In the genomic region with DNA sequence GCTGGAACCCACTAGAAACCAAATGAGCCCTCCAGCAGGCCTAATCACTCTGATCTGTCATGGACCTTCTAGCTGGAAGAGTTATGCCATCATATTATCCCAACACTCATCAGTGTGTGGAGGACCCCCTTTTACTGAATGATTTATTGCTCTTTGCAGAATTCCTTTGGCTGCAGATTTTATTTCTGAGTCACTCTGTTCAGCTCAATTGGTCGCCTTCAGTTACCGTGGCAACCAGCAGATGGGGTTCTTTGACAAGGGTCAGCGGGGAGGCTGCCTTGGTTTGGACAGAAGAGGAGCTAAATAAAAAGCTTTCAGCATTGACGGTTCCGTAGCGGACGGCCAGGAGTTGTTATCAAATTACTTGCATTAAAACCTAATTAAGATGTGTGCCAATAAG, we compare ENCODE assay signal across 10 cellular contexts.
DNase-seq lines count a peak whose midpoint lies in the region; ATAC-seq, FAIRE-seq and TF ChIP-seq lines count a peak whose summit lies in the region.
"Had no signal": no experiment of that assay in that cellular context is flagged by ENCODE, and none has a peak within 500 bp of the region (broad histone marks: within the 10 kb centered on the region; RNA-seq: fewer than 3 reads in every experiment).

No MANE protein-coding gene starts in this region.

- H3K27me3 ChIP-seq in KMS-11 (ENCODE audit: insufficient read depth, low read depth) (no peaks in the 10 kb centered on the region), GM12878 (replicated peaks in 1 of 2; ENCODE audit: control insufficient read depth in 2 of 2, insufficient read depth in 2 of 2, low read length in 1 of 2) (no peaks in the 10 kb centered on the region), liver (ENCODE audit: control insufficient read depth in 4 of 4, insufficient read depth in 4 of 4, low read length in 3 of 4) (no peaks in the 10 kb centered on the region)

- ATAC-seq in GM12878 (no peak), GM18907 (IDR thresholded peaks at IDR 0.05; ENCODE audit: unreplicated experiment) (no peak)
- ATAC-seq: activated CD4-positive, CD25-positive, alpha-beta regulatory T cell treated with anti-CD3 and anti-CD28 coated beads, Interleukin-2, amount 50 U/mL, for 24 hours had no signal

- RAD21 ChIA-PET in GM12878 (lab: Charles Lee; ENCODE audit: unreplicated experiment) = no interaction called here

- no peak overlapping the region for H3K4me3 Mint-ChIP-seq in T-helper 2 cell treated with Interferon-gamma antibody and Interleukin-4, amounts not matched to agents 5 μg/mL and 100 μg/mL, for 36 hours
- H3K4me3 Mint-ChIP-seq: central memory CD8-positive, alpha-beta T cell had no signal

- H3K36me3 ChIP-seq in KMS-11 (ENCODE audit: insufficient read depth) = no peaks in the 10 kb centered on the region
- H3K36me3 ChIP-seq in GM12878 (ENCODE audit: control insufficient read depth in 2 of 2, insufficient read depth in 2 of 2, low read length in 1 of 2) = no peaks in the 10 kb centered on the region
- peaks cover 0 to 5% (median 0%) of the 10 kb centered on the region in 4 donors for H3K36me3 ChIP-seq in liver (ENCODE audit: control insufficient read depth in 4 of 4, insufficient read depth in 3 of 4, low read depth in 1 of 4, low read length in 3 of 4)

- no peaks in the 10 kb centered on the region for H3K9me3 Mint-ChIP-seq in T-helper 2 cell treated with Interferon-gamma antibody and Interleukin-4, amounts not matched to agents 5 μg/mL and 100 μg/mL, for 36 hours

- in situ Hi-C loops in GM12878 (cut with MboI) = no loop called here

- peaks cover 8% of the 10 kb centered on the region for H3K4me1 Mint-ChIP-seq in T-helper 2 cell treated with Interferon-gamma antibody and Interleukin-4, amounts not matched to agents 5 μg/mL and 100 μg/mL, for 36 hours (ENCODE audit: low read depth)

- WGBS in GM12878 (ENCODE audit: insufficient coverage, insufficient replicate concordance, low lambda C conversion rate, missing lambda C conversion rate) = 80% methylated on average over 7 of the region's 7 CpGs
- 89% methylated on average over 7 of the region's 7 CpGs for WGBS in liver

- H3K4me2 ChIP-seq in KMS-11 = no peak overlapping the region
- H3K4me2 ChIP-seq in GM12878 (ENCODE audit: control insufficient read depth, insufficient read depth) = no peak overlapping the region

- H3K4me1 ChIP-seq in KMS-11 (ENCODE audit: low read depth, poor library complexity, severe bottlenecking) (no peaks in the 10 kb centered on the region), GM12878 (ENCODE audit: control insufficient read depth, insufficient read depth, low read length) (peaks cover 7% of the 10 kb centered on the region; the same call in 1 of the 2 replicates), liver (ENCODE audit: control insufficient read depth in 4 of 4, insufficient read depth in 4 of 4, low read length in 3 of 4) (peaks cover 0 to 11% (median 2%) of the 10 kb centered on the region in 4 donors)

- SMC1A ChIA-PET in GM12878 (lab: Charles Lee; ENCODE audit: uncharacterized antibody, unreplicated experiment) = interaction anchor here (2.1 kb wide), 1 partner anchor 10 kb away, joined by 4 read pairs; no protein-coding TSS in a partner anchor

- H2AFZ ChIP-seq in KMS-11 (ENCODE audit: low read depth) (no peak overlapping the region), GM12878 (ENCODE audit: control insufficient read depth, low read depth, low read length) (no peak overlapping the region)

- no TSS peak for BruUV-seq in GM12878 (replicated peaks; lab: Mats Ljungman, UMichigan)

- H3K4me3 ChIP-seq in KMS-11 (IDR thresholded peaks at IDR 0.05; ENCODE audit: insufficient read depth, low read depth, low read length) = no peak overlapping the region
- no peak overlapping the region for H3K4me3 ChIP-seq in GM12878
- no peak overlapping the region for H3K4me3 ChIP-seq in liver (ENCODE audit: low read depth in 1 of 3, low read length in 3 of 3)

- H4K20me1 ChIP-seq in KMS-11 (ENCODE audit: insufficient read depth) (no peaks in the 10 kb centered on the region), GM12878 (ENCODE audit: control insufficient read depth, insufficient read depth) (no peaks in the 10 kb centered on the region)

- H3K9me3 ChIP-seq in GM12878 (replicated peaks; ENCODE audit: control insufficient read depth, insufficient read depth, low read length) = no peaks in the 10 kb centered on the region
- no peaks in the 10 kb centered on the region for H3K9me3 ChIP-seq in liver (ENCODE audit: control insufficient read depth in 4 of 4, low read length in 3 of 4)

- H3K27ac ChIP-seq in KMS-11 = no peak overlapping the region
- H3K27ac ChIP-seq in GM12878 (ENCODE audit: control insufficient read depth, insufficient read depth) = no peak overlapping the region
- H3K27ac ChIP-seq in liver (ENCODE audit: low read depth in 1 of 2, low read length in 2 of 2) = no peak overlapping the region

- H3K27ac Mint-ChIP-seq in T-helper 2 cell treated with Interferon-gamma antibody and Interleukin-4, amounts not matched to agents 5 μg/mL and 100 μg/mL, for 36 hours = no peak overlapping the region

- no peak for TF ChIP-seq POLR2A in GM12878 (IDR thresholded peaks at IDR 0.05; ENCODE audit: low read depth, low read length)

- H3K9ac ChIP-seq in KMS-11 (no peak overlapping the region), GM12878 (ENCODE audit: control insufficient read depth, insufficient read depth, low read length) (no peak overlapping the region), liver (ENCODE audit: low read depth in 1 of 2, low read length in 2 of 2) (no peak overlapping the region)

- CTCF ChIA-PET in GM12878 (lab: Yijun Ruan, JAX) = interaction anchor here (0.5 kb wide), 1 partner anchor 486 kb away, joined by 3 read pairs; no protein-coding TSS in a partner anchor

- TF ChIP-seq RAD21 in GM12878 (IDR thresholded peaks at IDR 0.05; ENCODE audit: insufficient read depth, low read depth, low read length) = peak; percentile 31; the same call in 1 of the 2 replicates
- TF ChIP-seq RAD21 in liver (IDR thresholded peaks at IDR 0.05) = peak; percentile 43 to 53

- H3K27me3 Mint-ChIP-seq in T-helper 2 cell treated with Interferon-gamma antibody and Interleukin-4, amounts not matched to agents 5 μg/mL and 100 μg/mL, for 36 hours (ENCODE audit: low read depth) = no peaks in the 10 kb centered on the region
- H3K27me3 Mint-ChIP-seq: central memory CD8-positive, alpha-beta T cell had no signal

- peaks cover 3% of the 10 kb centered on the region for H3K36me3 Mint-ChIP-seq in T-helper 2 cell treated with Interferon-gamma antibody and Interleukin-4, amounts not matched to agents 5 μg/mL and 100 μg/mL, for 36 hours (ENCODE audit: low read depth)

- TF ChIP-seq EP300 in GM12878 (IDR thresholded peaks at IDR 0.05; ENCODE audit: borderline replicate concordance in 1 of 2, control insufficient read depth in 1 of 2, low read depth in 2 of 2, low read length in 2 of 2) = no peak

- intact Hi-C loops in GM12878 (cut with micrococcal nuclease; ENCODE audit: unreplicated experiment) = no loop called here

- FAIRE-seq in GM12878 (lab: Jason Lieb, UNC) = no peak

- TF ChIP-seq CTCF in KMS-11 (conservative IDR thresholded peaks at IDR 0.05; ENCODE audit: low read depth, low read length) (peak; percentile 26; the same call in 1 of the 2 replicates), GM12878 (IDR thresholded peaks at IDR 0.05 in 2 of 3, conservative IDR thresholded peaks at IDR 0.05 in 1 of 3; ENCODE audit: control insufficient read depth in 2 of 3, extremely low read depth in 1 of 3, insufficient read depth in 1 of 3, low read depth in 3 of 3, low read length in 3 of 3) (no peak), liver (IDR thresholded peaks at IDR 0.05; ENCODE audit: low read depth, low read length, missing input control) (no peak)

- POLR2A ChIA-PET in GM12878 (lab: Charles Lee) = no interaction called here

- H3K79me2 ChIP-seq in KMS-11 (ENCODE audit: insufficient read depth, low read depth) = no peaks in the 10 kb centered on the region
- H3K79me2 ChIP-seq in GM12878 (ENCODE audit: control insufficient read depth, insufficient read depth, low read length) = no peaks in the 10 kb centered on the region

- DNase-seq in Ammon's horn (ENCODE audit: low spot score) (peak; percentile 85), GM12878 (ENCODE audit: low read depth, low spot score) (no peak), RPMI8226 (no peak), NCI-H1436 treated with DMSO at 0.1 percent for 48 hours (lab: John Stamatoyannopoulos, UW) (no peak)
- DNase-seq in T-helper 2 cell treated with Interferon-gamma antibody and Interleukin-4, amounts not matched to agents 5 μg/mL and 100 μg/mL, for 36 hours (ENCODE audit: low spot score) = no peak

TF ChIP-seq in GM12878, 131 proteins besides CTCF, POLR2A, EP300 and RAD21 (continues in another document):
- TF ChIP-seq IRF4 (IDR thresholded peaks at IDR 0.05; ENCODE audit: low read depth, low read length) (no peak), MXI1 (IDR thresholded peaks at IDR 0.05; ENCODE audit: low read depth, low read length) (no peak), YBX1 (IDR thresholded peaks at IDR 0.05) (no peak), ASH2L (IDR thresholded peaks at IDR 0.05; ENCODE audit: borderline replicate concordance, low read depth) (no peak)

TF ChIP-seq in liver, 16 proteins besides CTCF, POLR2A, EP300 and RAD21:
- TF ChIP-seq TAF1 (conservative IDR thresholded peaks at IDR 0.05) (no peak), GABPA (IDR thresholded peaks at IDR 0.05 in 1 of 2, conservative IDR thresholded peaks at IDR 0.05 in 1 of 2) (no peak), FOXA1 (IDR thresholded peaks at IDR 0.05) (no peak), JUND (IDR thresholded peaks at IDR 0.05) (no peak), NR2F2 (IDR thresholded peaks at IDR 0.05) (no peak), EGR1 (IDR thresholded peaks at IDR 0.05; ENCODE audit: low read depth in 2 of 2) (no peak), HNF4A (conservative IDR thresholded peaks at IDR 0.05) (no peak)
- TF ChIP-seq, protein P1, sequence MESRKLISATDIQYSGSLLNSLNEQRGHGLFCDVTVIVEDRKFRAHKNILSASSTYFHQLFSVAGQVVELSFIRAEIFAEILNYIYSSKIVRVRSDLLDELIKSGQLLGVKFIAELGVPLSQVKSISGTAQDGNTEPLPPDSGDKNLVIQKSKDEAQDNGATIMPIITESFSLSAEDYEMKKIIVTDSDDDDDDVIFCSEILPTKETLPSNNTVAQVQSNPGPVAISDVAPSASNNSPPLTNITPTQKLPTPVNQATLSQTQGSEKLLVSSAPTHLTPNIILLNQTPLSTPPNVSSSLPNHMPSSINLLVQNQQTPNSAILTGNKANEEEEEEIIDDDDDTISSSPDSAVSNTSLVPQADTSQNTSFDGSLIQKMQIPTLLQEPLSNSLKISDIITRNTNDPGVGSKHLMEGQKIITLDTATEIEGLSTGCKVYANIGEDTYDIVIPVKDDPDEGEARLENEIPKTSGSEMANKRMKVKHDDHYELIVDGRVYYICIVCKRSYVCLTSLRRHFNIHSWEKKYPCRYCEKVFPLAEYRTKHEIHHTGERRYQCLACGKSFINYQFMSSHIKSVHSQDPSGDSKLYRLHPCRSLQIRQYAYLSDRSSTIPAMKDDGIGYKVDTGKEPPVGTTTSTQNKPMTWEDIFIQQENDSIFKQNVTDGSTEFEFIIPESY (IDR thresholded peaks at IDR 0.05) = no peak
- TF ChIP-seq, protein P2, sequence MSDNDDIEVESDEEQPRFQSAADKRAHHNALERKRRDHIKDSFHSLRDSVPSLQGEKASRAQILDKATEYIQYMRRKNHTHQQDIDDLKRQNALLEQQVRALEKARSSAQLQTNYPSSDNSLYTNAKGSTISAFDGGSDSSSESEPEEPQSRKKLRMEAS (IDR thresholded peaks at IDR 0.05) = no peak
